In genomic region chrX:72306851-72307645, GRCh38 we compare ENCODE assay signal across 8 cellular contexts. TPM values are rescaled to one million over a fixed set of nuclear protein-coding genes. Genes with fewer than 3 reads are reported as not detected.
DNase-seq lines count a peak whose midpoint lies in the region; ATAC-seq and TF ChIP-seq lines count a peak whose summit lies in the region.

No MANE protein-coding gene starts in this region.

- H3K36me3 ChIP-seq in left ventricle myocardium inferior: no peaks in the 10 kb centered on the region

- peak overlapping the region; percentile 70 for H3K4me3 ChIP-seq in left ventricle myocardium inferior

- no peak overlapping the region for H3K27ac Mint-ChIP-seq in osteocyte (ENCODE audit: unreplicated experiment)

- peaks cover 38% of the 10 kb centered on the region for H3K4me1 ChIP-seq in left ventricle myocardium inferior

- peak; percentile 44 for DNase-seq in COR-L47 (lab: John Stamatoyannopoulos, UW)
- DNase-seq in HuH-7.5 (ENCODE audit: low spot score): peak; percentile 73
- DNase-seq in OCI-M1 (lab: John Stamatoyannopoulos, UW): peak; percentile 76
- peak in 49 of 56 donors; percentile 1 to 68 (median 25) for DNase-seq in amygdala (lab: John Stamatoyannopoulos, UW)
- peak; percentile 46 for DNase-seq in left ventricle myocardium inferior
- peak; percentile 88 for DNase-seq in osteocyte (ENCODE audit: extremely low spot score, unreplicated experiment)

- H3K27me3 Mint-ChIP-seq in osteocyte (ENCODE audit: unreplicated experiment): peaks cover 27% of the 10 kb centered on the region

- H3K4me1 Mint-ChIP-seq in osteocyte (ENCODE audit: unreplicated experiment): peaks cover 23% of the 10 kb centered on the region

- H3K9me3 ChIP-seq in left ventricle myocardium inferior (replicated peaks): no peaks in the 10 kb centered on the region

- H3K4me3 Mint-ChIP-seq in osteocyte (ENCODE audit: unreplicated experiment): peak overlapping the region; percentile 81

- intact Hi-C loops in left ventricle myocardium inferior (cut with micrococcal nuclease): no loop called here

- no peak overlapping the region for H3K27ac ChIP-seq in left ventricle myocardium inferior (replicated peaks)

- TF ChIP-seq CTCF in left ventricle myocardium inferior (IDR thresholded peaks at IDR 0.05; ENCODE audit: borderline replicate concordance) (no peak), osteocyte (IDR thresholded peaks at IDR 0.05) (no peak)

- peaks cover 28% of the 10 kb centered on the region for H3K27me3 ChIP-seq in left ventricle myocardium inferior (ENCODE audit: low read depth)

- no peaks in the 10 kb centered on the region for H3K9me3 Mint-ChIP-seq in osteocyte (ENCODE audit: unreplicated experiment)

- H3K36me3 Mint-ChIP-seq in osteocyte (ENCODE audit: unreplicated experiment): peaks cover 4% of the 10 kb centered on the region

- ATAC-seq in GM19467 (IDR thresholded peaks at IDR 0.05; ENCODE audit: unreplicated experiment) (peak; percentile 58), HG02970 (IDR thresholded peaks at IDR 0.05; ENCODE audit: low FRiP score, unreplicated experiment) (no peak)

RNA-seq across cellular contexts. Expression of gene CITED1, which starts 1.3 kb away (rescaled TPM):
- total RNA-seq in left ventricle myocardium inferior (not detected), osteocyte (1.1 TPM in 1 of 2 replicates, not detected in the other)

RNA-seq across cellular contexts. Expression of gene RPS4X, which starts 30.0 kb away (rescaled TPM):
- total RNA-seq in left ventricle myocardium inferior: 406 TPM
- total RNA-seq in osteocyte: 1,562 and 1,587 TPM in 2 replicates

Comparison
In these comparisons a context has a peak if more than half of its experiments do, and no peak if none do; other contexts are left out.
1. DNase-seq: peak in every context shown above with its lines; median percentile 88 in osteocyte; 76 in OCI-M1; 73 in HuH-7.5; 46 in left ventricle myocardium inferior; 44 in COR-L47; 25 in amygdala.